Comparison of ENCODE assay signal across 1 cellular context in the genomic region with DNA sequence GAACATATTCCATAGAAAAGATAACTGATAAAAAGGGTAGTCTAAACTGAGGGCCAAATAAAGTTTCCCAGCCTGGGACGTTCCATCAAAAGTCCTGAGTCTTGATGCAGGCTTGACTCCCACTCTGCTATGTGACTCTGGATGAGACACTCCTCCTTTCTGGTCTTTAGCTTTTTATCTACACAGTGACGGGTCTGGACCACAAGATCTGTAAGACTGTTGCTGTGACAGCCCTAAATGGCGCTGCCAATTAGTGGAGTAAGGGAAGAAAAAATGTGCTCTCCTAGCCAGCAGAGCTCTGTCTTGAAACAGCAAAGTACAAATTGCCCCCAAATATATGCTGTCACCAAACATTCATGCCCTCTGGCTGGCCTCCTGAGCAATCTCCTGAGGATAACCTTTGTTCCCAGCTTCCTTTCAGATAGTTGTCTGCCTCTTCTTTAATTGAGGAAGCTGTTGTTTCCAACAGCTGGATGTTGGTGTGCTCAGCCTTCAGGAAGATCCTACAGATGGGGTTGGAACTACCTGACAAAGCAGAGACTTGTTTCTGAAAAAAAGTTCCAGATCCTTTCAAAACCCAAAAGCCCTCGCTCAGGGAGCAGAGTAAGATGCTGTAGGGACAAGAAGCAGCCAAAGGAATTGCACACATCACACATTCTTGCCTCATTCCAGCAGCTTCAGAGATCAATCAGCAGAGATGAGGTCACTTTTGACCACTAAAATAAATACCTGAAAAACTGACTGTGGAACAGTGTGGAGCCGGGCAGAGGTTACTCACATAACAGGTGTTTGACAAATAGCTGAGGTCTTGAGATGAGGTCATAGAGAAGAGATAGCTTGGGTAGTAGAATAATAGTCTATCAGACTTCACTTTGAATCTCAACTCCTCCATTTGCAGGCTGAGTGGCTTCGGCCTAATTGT.
A peak's percentile ranks its signal among the peaks of the same experiment; 100 is the strongest.
TF ChIP-seq lines count a peak whose summit lies in the region.

No MANE protein-coding gene starts in this region.

TF ChIP-seq in HEK293, 187 proteins besides CTCF, POLR2A, EP300 and RAD21 (continued from another document):
- TF ChIP-seq ZNF391 (tag by site-specific recombination; IDR thresholded peaks at IDR 0.05; ENCODE audit: borderline replicate concordance, low read depth), result no peak
- TF ChIP-seq SCRT2 (tag by site-specific recombination; IDR thresholded peaks at IDR 0.05), result peak; percentile 62; the same call in 1 of the 2 replicates
- no peak for TF ChIP-seq ZNF23 (tag by site-specific recombination; IDR thresholded peaks at IDR 0.05; ENCODE audit: borderline replicate concordance)
- no peak for TF ChIP-seq ZNF76 (tag by site-specific recombination; IDR thresholded peaks at IDR 0.05; ENCODE audit: borderline replicate concordance, low read depth)
- 0 out of 2 replicates have a peak, but pooled peaks have one; percentile 26 for TF ChIP-seq PRDM6 (tag by site-specific recombination; IDR thresholded peaks at IDR 0.05)
- TF ChIP-seq ZNF18 (tag by site-specific recombination; IDR thresholded peaks at IDR 0.05), result no peak
- TF ChIP-seq, protein P1, sequence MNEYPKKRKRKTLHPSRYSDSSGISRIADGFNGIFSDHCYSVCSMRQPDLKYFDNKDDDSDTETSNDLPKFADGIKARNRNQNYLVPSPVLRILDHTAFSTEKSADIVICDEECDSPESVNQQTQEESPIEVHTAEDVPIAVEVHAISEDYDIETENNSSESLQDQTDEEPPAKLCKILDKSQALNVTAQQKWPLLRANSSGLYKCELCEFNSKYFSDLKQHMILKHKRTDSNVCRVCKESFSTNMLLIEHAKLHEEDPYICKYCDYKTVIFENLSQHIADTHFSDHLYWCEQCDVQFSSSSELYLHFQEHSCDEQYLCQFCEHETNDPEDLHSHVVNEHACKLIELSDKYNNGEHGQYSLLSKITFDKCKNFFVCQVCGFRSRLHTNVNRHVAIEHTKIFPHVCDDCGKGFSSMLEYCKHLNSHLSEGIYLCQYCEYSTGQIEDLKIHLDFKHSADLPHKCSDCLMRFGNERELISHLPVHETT (tag by site-specific recombination; IDR thresholded peaks at IDR 0.05), result no peak
- TF ChIP-seq ZNF707 (tag by site-specific recombination; IDR thresholded peaks at IDR 0.05), result no peak
- TF ChIP-seq ZNF580 (tag by site-specific recombination; IDR thresholded peaks at IDR 0.05), result no peak
- TF ChIP-seq SP7 (tag by site-specific recombination; IDR thresholded peaks at IDR 0.05), result no peak
